10 cellular contexts compared by ENCODE assay signal in genomic region chr2:47033102-47033880, GRCh38.
DNase-seq lines count a peak whose midpoint lies in the region; ATAC-seq, FAIRE-seq and TF ChIP-seq lines count a peak whose summit lies in the region.
"Had no signal": no experiment of that assay in that cellular context is flagged by ENCODE, and none has a peak within 500 bp of the region (broad histone marks: within the 10 kb centered on the region; RNA-seq: fewer than 3 reads in every experiment).

No MANE protein-coding gene starts in this region.

- H3K27me3 ChIP-seq in cardiac muscle cell, result no peaks in the 10 kb centered on the region
- no peaks in the 10 kb centered on the region for H3K27me3 ChIP-seq in mesendoderm (ENCODE audit: insufficient read depth, low read length, poor library complexity)
- no peaks in the 10 kb centered on the region for H3K27me3 ChIP-seq in H7 (ENCODE audit: control insufficient read depth, insufficient read depth, low read length)

- H3K4me3 ChIP-seq in cardiac muscle cell (no peak overlapping the region), mesendoderm (ENCODE audit: low read length) (no peak overlapping the region), H7 (ENCODE audit: insufficient read depth, low read depth, low read length) (no peak overlapping the region)

- no peaks in the 10 kb centered on the region for H3K9me3 Mint-ChIP-seq in brain
- no peaks in the 10 kb centered on the region for H3K9me3 Mint-ChIP-seq in activated T-helper 1 cell treated with anti-CD3 and anti-CD28 coated beads, Interleukin-12 subunit alpha, Interleukin-12 subunit beta, Interleukin-2, Interleukin-4 antibody, amounts not matched to agents 30 ng/mL and 10 ng/mL and 1 ng/mL, durations not matched to agents 14 hours and 24 hours and 36 hours

- no CpG with 5 or more reads among the region's 12 CpGs for WGBS in mesendoderm (ENCODE audit: extremely low coverage, insufficient coverage, low lambda C conversion rate)

- H3K79me2 ChIP-seq in mesendoderm (ENCODE audit: control insufficient read depth, insufficient read depth, low read length), result no peaks in the 10 kb centered on the region

- H3K4ac ChIP-seq in mesendoderm (ENCODE audit: low read depth, low read length), result peak overlapping the region; percentile 39

- ATAC-seq in left cardiac atrium (no peak), GM18909 (IDR thresholded peaks at IDR 0.05; ENCODE audit: poor library complexity, unreplicated experiment) (no peak)

- H3K23ac ChIP-seq in mesendoderm (ENCODE audit: low read length), result no peak overlapping the region

- no peaks in the 10 kb centered on the region for H3K27me3 Mint-ChIP-seq in brain
- no peaks in the 10 kb centered on the region for H3K27me3 Mint-ChIP-seq in activated T-helper 1 cell treated with anti-CD3 and anti-CD28 coated beads, Interleukin-12 subunit alpha, Interleukin-12 subunit beta, Interleukin-2, Interleukin-4 antibody, amounts not matched to agents 30 ng/mL and 10 ng/mL and 1 ng/mL, durations not matched to agents 14 hours and 24 hours and 36 hours (ENCODE audit: insufficient read depth)

- peak overlapping the region; percentile 44 for H3K56ac ChIP-seq in mesendoderm (ENCODE audit: low read length)

- no peak overlapping the region for H4K8ac ChIP-seq in mesendoderm (ENCODE audit: low read depth, low read length)

- intact Hi-C loops in left cardiac atrium (cut with DNase I), result no loop called here
- intact Hi-C loops in activated T-helper 1 cell treated with anti-CD3 and anti-CD28 coated beads, Interleukin-12 subunit alpha, Interleukin-12 subunit beta, Interleukin-2, Interleukin-4 antibody, amounts not matched to agents 30 ng/mL and 10 ng/mL and 1 ng/mL, durations not matched to agents 14 hours and 24 hours and 36 hours (cut with micrococcal nuclease), result no loop called here

- H3K36me3 ChIP-seq in cardiac muscle cell, result no peaks in the 10 kb centered on the region
- no peaks in the 10 kb centered on the region for H3K36me3 ChIP-seq in mesendoderm (ENCODE audit: control insufficient read depth, insufficient read depth, low read length)
- no peaks in the 10 kb centered on the region; the same call in 1 of the 2 replicates for H3K36me3 ChIP-seq in H7 (replicated peaks; ENCODE audit: control insufficient read depth, insufficient read depth, low read length)

- no peak overlapping the region for H3K4me2 ChIP-seq in mesendoderm (ENCODE audit: low read length)

- no peak overlapping the region for H3K9ac ChIP-seq in mesendoderm (ENCODE audit: low read length)

- H3K27ac Mint-ChIP-seq in brain, result peak overlapping the region; percentile 64 to 97 (median 95)
- H3K27ac Mint-ChIP-seq in activated T-helper 1 cell treated with anti-CD3 and anti-CD28 coated beads, Interleukin-12 subunit alpha, Interleukin-12 subunit beta, Interleukin-2, Interleukin-4 antibody, amounts not matched to agents 30 ng/mL and 10 ng/mL and 1 ng/mL, durations not matched to agents 14 hours and 24 hours and 36 hours, result no peak overlapping the region

- no peaks in the 10 kb centered on the region for H3K79me1 ChIP-seq in mesendoderm (ENCODE audit: low read length)

- DNase-seq in cardiac muscle cell (ENCODE audit: low read depth in 1 of 2, low spot score in 1 of 2) (no peak), left cardiac atrium (no peak), mesendoderm (peak; percentile 53), urothelium cell line (ENCODE audit: low spot score) (peak; percentile 36), H7 (no peak)
- no peak for DNase-seq in activated T-helper 1 cell treated with anti-CD3 and anti-CD28 coated beads, Interleukin-12 subunit alpha, Interleukin-12 subunit beta, Interleukin-2, Interleukin-4 antibody, amounts not matched to agents 30 ng/mL and 10 ng/mL and 1 ng/mL, durations not matched to agents 14 hours and 24 hours and 36 hours (ENCODE audit: low spot score)
- DNase-seq: activated CD4-positive, CD25-positive, alpha-beta regulatory T cell; DND-41 had no signal

- H2BK15ac ChIP-seq in mesendoderm (replicated peaks; ENCODE audit: low read depth), result no peak overlapping the region

- no peak for FAIRE-seq in urothelium cell line (lab: Jason Lieb, UNC)

- H3K36me3 Mint-ChIP-seq in brain, result peaks cover 4% of the 10 kb centered on the region
- H3K36me3 Mint-ChIP-seq in activated T-helper 1 cell treated with anti-CD3 and anti-CD28 coated beads, Interleukin-12 subunit alpha, Interleukin-12 subunit beta, Interleukin-2, Interleukin-4 antibody, amounts not matched to agents 30 ng/mL and 10 ng/mL and 1 ng/mL, durations not matched to agents 14 hours and 24 hours and 36 hours (ENCODE audit: low read depth), result peaks cover 36% of the 10 kb centered on the region

- H3K4me1 Mint-ChIP-seq in brain, result peaks cover 75% of the 10 kb centered on the region
- peaks cover 11% of the 10 kb centered on the region for H3K4me1 Mint-ChIP-seq in activated T-helper 1 cell treated with anti-CD3 and anti-CD28 coated beads, Interleukin-12 subunit alpha, Interleukin-12 subunit beta, Interleukin-2, Interleukin-4 antibody, amounts not matched to agents 30 ng/mL and 10 ng/mL and 1 ng/mL, durations not matched to agents 14 hours and 24 hours and 36 hours (ENCODE audit: low read depth)

- peak overlapping the region in 2 of 5 experiments; percentile 42 to 54 for H3K4me3 Mint-ChIP-seq in brain
- H3K4me3 Mint-ChIP-seq in activated T-helper 1 cell treated with anti-CD3 and anti-CD28 coated beads, Interleukin-12 subunit alpha, Interleukin-12 subunit beta, Interleukin-2, Interleukin-4 antibody, amounts not matched to agents 30 ng/mL and 10 ng/mL and 1 ng/mL, durations not matched to agents 14 hours and 24 hours and 36 hours, result no peak overlapping the region

- no peak overlapping the region for H4K5ac ChIP-seq in mesendoderm (ENCODE audit: low read length)

- no peak overlapping the region for H2BK120ac ChIP-seq in mesendoderm (ENCODE audit: low read depth, low read length)

- H2BK5ac ChIP-seq in mesendoderm (ENCODE audit: low read length), result no peak overlapping the region

- peak overlapping the region; percentile 24 for H3K18ac ChIP-seq in mesendoderm (ENCODE audit: low read length)

- H3K27ac ChIP-seq in cardiac muscle cell, result peak overlapping the region; percentile 93
- peak overlapping the region; percentile 62 for H3K27ac ChIP-seq in mesendoderm (ENCODE audit: low read depth, low read length)

- TF ChIP-seq CTCF in cardiac muscle cell (IDR thresholded peaks at IDR 0.05; ENCODE audit: low read depth, low read length) (no peak), brain (conservative IDR thresholded peaks at IDR 0.05) (no peak)

- no peak overlapping the region for H2AK5ac ChIP-seq in mesendoderm (ENCODE audit: low read length)

- H3K9me3 ChIP-seq in cardiac muscle cell (ENCODE audit: low read depth), result no peaks in the 10 kb centered on the region

- H3K4me1 ChIP-seq in cardiac muscle cell (ENCODE audit: low read depth) (peaks cover 34% of the 10 kb centered on the region), mesendoderm (ENCODE audit: control insufficient read depth, low read depth, low read length) (peaks cover 11% of the 10 kb centered on the region)

Comparison
In these comparisons a context has a peak if more than half of its experiments do, and no peak if none do; other contexts are left out.
1. DNase-seq: peak in mesendoderm (single experiment) and urothelium cell line (single experiment); none in cardiac muscle cell (0 of 2), left cardiac atrium (single experiment), H7 (single experiment) and activated T-helper 1 cell treated with anti-CD3 and anti-CD28 coated beads, Interleukin-12 subunit alpha, Interleukin-12 subunit beta, Interleukin-2, Interleukin-4 antibody, amounts not matched to agents 30 ng/mL and 10 ng/mL and 1 ng/mL, durations not matched to agents 14 hours and 24 hours and 36 hours (single experiment).